8 cellular contexts compared by ENCODE assay signal in the genomic region with DNA sequence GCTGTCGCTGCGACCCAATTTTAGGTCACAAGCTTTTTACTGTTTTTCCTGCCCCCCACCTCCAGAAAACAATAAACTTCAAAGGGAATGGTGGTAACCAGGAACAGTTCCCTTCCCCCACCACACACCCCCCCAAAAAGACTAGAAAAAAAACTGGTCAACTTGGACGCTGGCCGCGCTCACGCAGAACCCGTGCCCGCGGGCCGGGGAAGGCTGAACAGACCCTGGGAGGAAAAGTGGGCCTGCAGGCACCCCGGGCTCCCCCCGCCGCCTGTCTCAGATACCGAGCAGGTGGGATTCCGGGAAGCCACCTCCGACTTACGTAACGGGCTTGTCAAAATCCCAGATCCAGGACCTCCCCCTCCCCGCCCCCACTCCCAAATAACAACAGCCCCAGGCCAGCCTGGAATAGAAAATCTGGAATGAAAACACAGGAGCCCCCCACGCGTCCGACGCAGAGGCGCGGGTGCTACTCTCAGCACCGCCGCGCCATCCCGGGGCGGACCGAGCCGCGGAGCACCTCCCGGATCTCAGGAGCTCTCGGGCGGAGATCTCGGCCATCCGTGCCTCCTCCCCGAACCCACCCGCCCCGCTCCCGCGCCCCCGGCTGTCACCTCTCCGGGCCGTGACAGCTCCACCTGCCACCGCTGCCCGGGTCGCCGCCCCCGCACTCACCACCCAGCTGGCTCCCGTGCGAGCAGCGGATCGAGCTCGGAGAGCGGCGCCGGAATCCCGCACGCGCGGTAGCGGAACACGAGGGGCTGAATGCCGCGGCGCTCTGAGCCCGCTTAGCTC. TPM values are rescaled to one million over a fixed set of nuclear protein-coding genes. Genes with fewer than 3 reads are reported as not detected.
DNase-seq lines count a peak whose midpoint lies in the region; ATAC-seq and TF ChIP-seq lines count a peak whose summit lies in the region.

No MANE protein-coding gene starts in this region.

- no peak overlapping the region for H3K4ac ChIP-seq in mesenchymal stem cell (ENCODE audit: low read depth in 1 of 2, low read length in 2 of 2)

- no peak overlapping the region for H2BK12ac ChIP-seq in mesenchymal stem cell (ENCODE audit: low read length in 2 of 2)

- peak overlapping the region; percentile 49 for H2BK120ac ChIP-seq in mesenchymal stem cell (ENCODE audit: low read depth, low read length)

- DNase-seq in AG04450 (ENCODE audit: low read depth, low spot score) (no peak), NCI-H1694 (lab: John Stamatoyannopoulos, UW) (peak; percentile 19), mesenchymal stem cell (peak; percentile 61)
- DNase-seq in activated CD4-positive, alpha-beta T cell treated with anti-CD3 and anti-CD28 coated beads, Interleukin-2, amount 50 U/mL, for 4 hours: peak; percentile 39 to 47
- DNase-seq in effector memory CD4-positive, alpha-beta T cell: peak in 2 of 3 donors; percentile 38 to 54
- peak; percentile 21 for DNase-seq in stimulated activated CD8-positive, alpha-beta memory T cell treated with anti-CD3 and anti-CD28 coated beads, Interleukin-7, amount 100 ng/mL, for 24 hours (ENCODE audit: low read depth)

- ATAC-seq in GM19351 (IDR thresholded peaks at IDR 0.05; ENCODE audit: unreplicated experiment) (peak; percentile 14), HG03469 (IDR thresholded peaks at IDR 0.05; ENCODE audit: unreplicated experiment) (no peak)

- no peaks in the 10 kb centered on the region for H3K36me3 ChIP-seq in effector memory CD4-positive, alpha-beta T cell (ENCODE audit: control insufficient read depth, insufficient read depth, low read length)
- H3K36me3 ChIP-seq in mesenchymal stem cell (ENCODE audit: control insufficient read depth in 1 of 2, insufficient read depth in 2 of 2, low read depth in 1 of 2, low read length in 2 of 2): no peaks in the 10 kb centered on the region

- no peak for TF ChIP-seq CTCF in AG04450 (IDR thresholded peaks at IDR 0.05; ENCODE audit: low read depth, low read length)

- H3K4me1 ChIP-seq in effector memory CD4-positive, alpha-beta T cell (ENCODE audit: control insufficient read depth, insufficient read depth, low read length, poor library complexity, severe bottlenecking): peaks cover 19% of the 10 kb centered on the region
- peaks cover 7% of the 10 kb centered on the region for H3K4me1 ChIP-seq in mesenchymal stem cell (ENCODE audit: control insufficient read depth, insufficient read depth, low read depth, low read length)

- peak overlapping the region; percentile 98 for H3K4me2 ChIP-seq in mesenchymal stem cell (ENCODE audit: low read length, poor library complexity, severe bottlenecking)

- no peak overlapping the region for H3K23ac ChIP-seq in mesenchymal stem cell (ENCODE audit: low read length in 2 of 2)

- peak overlapping the region; percentile 43 to 86 for H3K18ac ChIP-seq in mesenchymal stem cell (ENCODE audit: low read depth in 1 of 2, low read length in 2 of 2)

- CTCF ChIA-PET in AG04450 (lab: Charles Lee): interaction anchor here (0.6 to 1.7 kb wide), 4 partner anchors 17 to 130 kb away, joined by 3 to 8 read pairs (median 3); no protein-coding TSS in a partner anchor

- peak overlapping the region; percentile 64 for H4K8ac ChIP-seq in mesenchymal stem cell (ENCODE audit: low read length)

- no peaks in the 10 kb centered on the region; the same call in 1 of the 2 replicates for H3K9me3 ChIP-seq in AG04450 (ENCODE audit: control insufficient read depth, insufficient read depth, low read length)
- H3K9me3 ChIP-seq in effector memory CD4-positive, alpha-beta T cell (ENCODE audit: control insufficient read depth, low read length): no peaks in the 10 kb centered on the region
- no peaks in the 10 kb centered on the region for H3K9me3 ChIP-seq in mesenchymal stem cell (ENCODE audit: control insufficient read depth, low read length)

- H3K27me3 ChIP-seq in AG04450 (ENCODE audit: control insufficient read depth, insufficient read depth, low read length) (no peaks in the 10 kb centered on the region), mesenchymal stem cell (ENCODE audit: control insufficient read depth in 1 of 2, insufficient read depth in 1 of 2, low read length in 2 of 2) (no peaks in the 10 kb centered on the region)
- H3K27me3 ChIP-seq in effector memory CD4-positive, alpha-beta T cell (replicated peaks; ENCODE audit: control insufficient read depth, insufficient read depth, low read length, poor library complexity, severe bottlenecking): no peaks in the 10 kb centered on the region

- peak overlapping the region; percentile 98 for H2AFZ ChIP-seq in mesenchymal stem cell (ENCODE audit: low read depth, low read length)

- H3K9ac ChIP-seq in mesenchymal stem cell (ENCODE audit: low read length): peak overlapping the region; percentile 94

- H3K14ac ChIP-seq in mesenchymal stem cell (ENCODE audit: low read length in 2 of 2): no peak overlapping the region

- H3K4me3 ChIP-seq in AG04450 (ENCODE audit: low read depth, low read length): peak overlapping the region; percentile 66
- peak overlapping the region; percentile 95 for H3K4me3 ChIP-seq in effector memory CD4-positive, alpha-beta T cell (ENCODE audit: insufficient read depth, low read depth, low read length, poor library complexity, severe bottlenecking)
- H3K4me3 ChIP-seq in mesenchymal stem cell (ENCODE audit: insufficient read depth in 1 of 2, low read depth in 1 of 2, low read length in 2 of 2): peak overlapping the region; percentile 87 to 97

- peak overlapping the region; percentile 69 for H2BK15ac ChIP-seq in mesenchymal stem cell (ENCODE audit: low read depth, poor library complexity, severe bottlenecking)

- no peak overlapping the region for H2BK5ac ChIP-seq in mesenchymal stem cell (ENCODE audit: low read depth, low read length, poor library complexity, severe bottlenecking)

- peaks cover 3% of the 10 kb centered on the region for H3K79me1 ChIP-seq in mesenchymal stem cell (replicated peaks; ENCODE audit: low read length, poor library complexity, severe bottlenecking)

- WGBS in mesenchymal stem cell: under 1% methylated on average over 63 of the region's 69 CpGs

- no peak overlapping the region for H4K91ac ChIP-seq in mesenchymal stem cell (ENCODE audit: low read length)

- POLR2A ChIA-PET in AG04450 (lab: Yijun Ruan, JAX): interaction anchor here (0.6 to 2.3 kb wide), 5 partner anchors 10 to 172 kb away, joined by 3 to 8 read pairs (median 3); a partner anchor contains a TSS

- no peak overlapping the region for H2AK5ac ChIP-seq in mesenchymal stem cell (ENCODE audit: low read length, severe bottlenecking)

- peak overlapping the region; percentile 77 for H3K27ac ChIP-seq in AG04450 (ENCODE audit: low read depth, low read length)
- H3K27ac ChIP-seq in effector memory CD4-positive, alpha-beta T cell (ENCODE audit: insufficient read depth, low read length, poor library complexity, severe bottlenecking): peak overlapping the region; percentile 97
- H3K27ac ChIP-seq in mesenchymal stem cell (ENCODE audit: low read length, poor library complexity, severe bottlenecking): peak overlapping the region; percentile 14

RNA-seq across cellular contexts. Expression of a gene that starts 0.6 kb away (rescaled TPM):
- 15.2 and 19.1 TPM in 2 replicates for polyA plus RNA-seq in AG04450 (2011; rRNA removed)
- polyA minus RNA-seq in AG04450 (2011; rRNA and poly(A)+ RNA removed): 23.2 and 46.0 TPM in 2 replicates
- 8.3 TPM for polyA plus RNA-seq in mesenchymal stem cell (2013, experiment 1 of 2)
- 8.4 TPM for polyA plus RNA-seq in mesenchymal stem cell (2013, experiment 2 of 2)

Comparison
In these comparisons a context has a peak if more than half of its experiments do, and no peak if none do; other contexts are left out.
1. H3K27ac ChIP-seq: peak in every context shown above with its lines; median percentile 97 in effector memory CD4-positive, alpha-beta T cell; 77 in AG04450; 14 in mesenchymal stem cell.